Comparison of ENCODE assay signal across 11 cellular contexts in genomic region chr14:102930753-102931579, GRCh38. TPM values are rescaled to one million over a fixed set of nuclear protein-coding genes. Genes with fewer than 3 reads are reported as not detected.
DNase-seq lines count a peak whose midpoint lies in the region; ATAC-seq, FAIRE-seq and TF ChIP-seq lines count a peak whose summit lies in the region.
"Had no signal": no experiment of that assay in that cellular context is flagged by ENCODE, and none has a peak within 500 bp of the region (broad histone marks: within the 10 kb centered on the region; RNA-seq: fewer than 3 reads in every experiment).

No MANE protein-coding gene starts in this region.

- no peak overlapping the region for H3K27ac Mint-ChIP-seq in nephron progenitor cell

- no peak overlapping the region for H2BK20ac ChIP-seq in H1 (ENCODE audit: low read length)

- no peak overlapping the region for H2BK120ac ChIP-seq in H1 (replicated peaks; ENCODE audit: low read depth, low read length)

- POLR2A ChIA-PET in H1 (lab: Charles Lee; ENCODE audit: partially characterized antibody) = interaction anchor here (0.9 to 1.1 kb wide), 5 partner anchors 10 to 311 kb away, joined by 3 to 4 read pairs (median 3); no protein-coding TSS in a partner anchor

- CTCF ChIA-PET in H1 (lab: Charles Lee; ENCODE audit: partially characterized antibody) = interaction anchor here (0.7 to 1.3 kb wide), 5 partner anchors 13 to 423 kb away, joined by 3 to 7 read pairs (median 3); no protein-coding TSS in a partner anchor

- H3K4me1 ChIP-seq in H1 (replicated peaks in 1 of 4; ENCODE audit: control insufficient read depth in 3 of 4, insufficient read depth in 4 of 4, low read length in 3 of 4) = peaks cover 3 to 26% (median 17%) of the 10 kb centered on the region in 4 experiments

- H3K9me3 ChIP-seq in H1 (ENCODE audit: insufficient read depth in 2 of 2, low read depth in 1 of 2, low read length in 1 of 2) = no peaks in the 10 kb centered on the region
- H3K9me3 ChIP-seq: heart left ventricle had no signal

- H2BK12ac ChIP-seq in H1 (ENCODE audit: low read depth, low read length) = no peak overlapping the region

- no peaks in the 10 kb centered on the region for H3K79me2 ChIP-seq in H1 (ENCODE audit: control insufficient read depth in 1 of 2, insufficient read depth in 2 of 2, low read length in 2 of 2)

- peak overlapping the region; percentile 88 to 98 for H3K4me2 ChIP-seq in H1 (ENCODE audit: insufficient read depth in 1 of 2, low read depth in 2 of 2, low read length in 2 of 2)

- TF ChIP-seq RAD21 in H1 (IDR thresholded peaks at IDR 0.05 in 1 of 2, conservative IDR thresholded peaks at IDR 0.05 in 1 of 2; ENCODE audit: low read depth in 2 of 2, low read length in 2 of 2) = no peak

- TF ChIP-seq CTCF in H1 (IDR thresholded peaks at IDR 0.05; ENCODE audit: control extremely low read depth in 1 of 3, insufficient read depth in 1 of 3, low read depth in 1 of 3, low read length in 3 of 3) = no peak
- no peak for TF ChIP-seq CTCF in nephron progenitor cell (IDR thresholded peaks at IDR 0.05)

- peak overlapping the region; percentile 42 for H3K4me3 Mint-ChIP-seq in nephron progenitor cell

- no peak for ATAC-seq in HG03565 (IDR thresholded peaks at IDR 0.05; ENCODE audit: unreplicated experiment)

- H3K9ac ChIP-seq in H1 (replicated peaks in 1 of 4; ENCODE audit: extremely low read depth in 1 of 4, low read depth in 3 of 4, low read length in 3 of 4) = no peak overlapping the region

- no peak overlapping the region for H2BK15ac ChIP-seq in H1 (ENCODE audit: low read length)

- H3K4ac ChIP-seq in H1 (replicated peaks; ENCODE audit: insufficient read length, low read depth, low read length) = no peak overlapping the region

- no peaks in the 10 kb centered on the region for H3K4me1 Mint-ChIP-seq in nephron progenitor cell

- no peaks in the 10 kb centered on the region for H3K79me1 ChIP-seq in H1 (ENCODE audit: low read depth, low read length)

- 57% methylated on average over 21 of the region's 34 CpGs; no CpG with 5 or more reads in 1 of the 2 experiments for WGBS in H1 (ENCODE audit: extremely low coverage in 1 of 2, insufficient coverage in 1 of 2, insufficient read length in 1 of 2, insufficient replicate concordance in 2 of 2, low coverage in 1 of 2, low lambda C conversion rate in 2 of 2, missing lambda C conversion rate in 1 of 2), 2 experiments

- H3K9me3 Mint-ChIP-seq in nephron progenitor cell = no peaks in the 10 kb centered on the region

- no peak overlapping the region for H3K23ac ChIP-seq in H1 (ENCODE audit: insufficient read length)

- peak; percentile 43 for DNase-seq in EL
- peak; percentile 37 for DNase-seq in NCI-H510A (lab: John Stamatoyannopoulos, UW)
- DNase-seq in H1 (ENCODE audit: low read depth in 1 of 2, low spot score in 2 of 2) = peak in 1 of 2 experiments; percentile 82
- DNase-seq in nephron progenitor cell = no peak
- DNase-seq in NK-92 treated with Interleukin-12 subunit alpha and Interleukin-12 subunit beta, amount 100 ng/mL, for 24 hours (lab: John Stamatoyannopoulos, UW) = no peak
- no peak for DNase-seq in cerebellum (ENCODE audit: low spot score)
- no peak for DNase-seq in GM19238 (ENCODE audit: insufficient read length, low spot score)
- DNase-seq: activated gamma-delta T cell, KBM-7 had no signal

- H3K36me3 Mint-ChIP-seq in nephron progenitor cell (ENCODE audit: low read depth) = peaks cover 27% of the 10 kb centered on the region

- no peak overlapping the region for H3K56ac ChIP-seq in H1 (replicated peaks; ENCODE audit: insufficient read length, low read depth, low read length)

- H3K27me3 ChIP-seq in H1 (replicated peaks in 1 of 4; ENCODE audit: control insufficient read depth in 3 of 4, extremely low read depth in 1 of 4, insufficient read depth in 3 of 4, low read length in 3 of 4) = peaks cover 26 to 57% (median 51%) of the 10 kb centered on the region in 4 experiments

- H4K91ac ChIP-seq in H1 (replicated peaks; ENCODE audit: insufficient read length, low read length) = no peak overlapping the region

- no peak overlapping the region for H3K14ac ChIP-seq in H1 (ENCODE audit: insufficient read length)

- TF ChIP-seq EP300 in H1 (IDR thresholded peaks at IDR 0.05; ENCODE audit: borderline replicate concordance in 1 of 2, low read depth in 2 of 2, low read length in 2 of 2) = no peak

- peaks cover 21% of the 10 kb centered on the region; the same call in 1 of the 2 replicates for H3K23me2 ChIP-seq in H1 (ENCODE audit: low read depth, low read length)

- H2AK5ac ChIP-seq in H1 (ENCODE audit: low read depth, low read length) = no peak overlapping the region

- H3K4me3 ChIP-seq in H1 (ENCODE audit: extremely low read depth in 1 of 4, insufficient read depth in 2 of 4, low read depth in 3 of 4, low read length in 4 of 4) = peak overlapping the region in 3 of 4 experiments; percentile 8 to 92 (median 10); a peak in 4 of 8 replicates

- peaks cover 0 to 14% (median 4%) of the 10 kb centered on the region in 4 experiments; a peak in 4 of 8 replicates for H3K36me3 ChIP-seq in H1 (ENCODE audit: control insufficient read depth in 2 of 4, insufficient read depth in 4 of 4, low read length in 3 of 4)

- no peak overlapping the region for H2BK5ac ChIP-seq in H1 (ENCODE audit: low read depth, low read length)

- H3K27me3 Mint-ChIP-seq in nephron progenitor cell (ENCODE audit: low read depth, poor library complexity) = peaks cover 58% of the 10 kb centered on the region

- H4K20me1 ChIP-seq in H1 (replicated peaks in 1 of 2; ENCODE audit: control insufficient read depth in 1 of 2, insufficient read depth in 2 of 2, low read length in 2 of 2) = peaks cover 0 to 12% of the 10 kb centered on the region in 2 experiments

- no peak overlapping the region; the same call in 1 of the 2 replicates for H2AFZ ChIP-seq in H1 (ENCODE audit: low read length)

- no peak overlapping the region for H4K5ac ChIP-seq in H1 (ENCODE audit: insufficient read length, low read depth, low read length)

- no peak overlapping the region for H3K18ac ChIP-seq in H1 (ENCODE audit: extremely low read depth, low read length)

- no peak for TF ChIP-seq POLR2A in H1 (IDR thresholded peaks at IDR 0.05; ENCODE audit: control extremely low read depth in 1 of 2, low read depth in 2 of 2, low read length in 2 of 2)

- H4K8ac ChIP-seq in H1 (ENCODE audit: extremely low read depth, insufficient read depth, low read length) = no peak overlapping the region

- FAIRE-seq in H1 (lab: Jason Lieb, UNC) = no peak

- no peak overlapping the region for H3K27ac ChIP-seq in H1 (ENCODE audit: low read depth, low read length)
- H3K27ac ChIP-seq: heart left ventricle had no signal

TF ChIP-seq in H1, 55 proteins besides CTCF, POLR2A, EP300 and RAD21 (continues in another document):
- no peak for TF ChIP-seq RNF2 (IDR thresholded peaks at IDR 0.05; ENCODE audit: borderline replicate concordance, low read depth, low read length, missing control alignments, poor library complexity, severe bottlenecking)
- TF ChIP-seq CHD1 (IDR thresholded peaks at IDR 0.05; ENCODE audit: low read depth, low read length) = no peak
- no peak for TF ChIP-seq TCF12 (IDR thresholded peaks at IDR 0.05; ENCODE audit: low read depth, low read length)
- no peak for TF ChIP-seq CBX8 (IDR thresholded peaks at IDR 0.05; ENCODE audit: borderline replicate concordance, low read depth, low read length)
- TF ChIP-seq TAF7 (optimal IDR thresholded peaks at IDR 0.05; ENCODE audit: borderline replicate concordance, low read depth, low read length) = no peak
- TF ChIP-seq JUND (IDR thresholded peaks at IDR 0.05; ENCODE audit: low read length) = no peak
- TF ChIP-seq EGR1 (IDR thresholded peaks at IDR 0.05; ENCODE audit: borderline replicate concordance, low read depth, low read length) = no peak
- no peak for TF ChIP-seq JUN (IDR thresholded peaks at IDR 0.05; ENCODE audit: low read depth, low read length)

RNA-seq across cellular contexts. Expression of gene AMN, which starts 8.5 kb away (rescaled TPM):
- 0.99 and 1.5 TPM in 2 replicates for total RNA-seq in H1 (2021; fragmentation: NEBNext Ultra II Directional; extraction: Animal tissue kit (Norgen Biotek cat#: 25700))
- polyA plus RNA-seq in H1 (2011; rRNA removed) = 0.77 and 1.5 TPM in 2 replicates
- 0.78 TPM for polyA plus RNA-seq in H1 (2011; cell fraction: cytosol; rRNA removed)
- polyA plus RNA-seq in H1 (2011; cell fraction: nucleus; rRNA removed) = 5.4 TPM
- 0.54 to 0.84 TPM (median 0.70 TPM) in 4 replicates for polyA plus RNA-seq in H1 (2012, experiment 1 of 2)
- 0.45 TPM for polyA plus RNA-seq in H1 (2012, experiment 2 of 2)
- polyA plus RNA-seq in H1 (2013, experiment 1 of 2) = 1.5 TPM
- 1.3 TPM for polyA plus RNA-seq in H1 (2013, experiment 2 of 2)
- polyA minus RNA-seq in H1 (2011; rRNA and poly(A)+ RNA removed) = 0.16 TPM in 1 of 2 replicates, not detected in the other
- 0.59 TPM for polyA minus RNA-seq in H1 (2011; cell fraction: cytosol; rRNA and poly(A)+ RNA removed)
- 0.50 TPM for polyA minus RNA-seq in H1 (2011; cell fraction: nucleus; rRNA and poly(A)+ RNA removed)
- total RNA-seq in cerebellum = 0.73 TPM

Comparison
In these comparisons a context has a peak if more than half of its experiments do, and no peak if none do; other contexts are left out.
1. DNase-seq: peak in EL (single experiment) and NCI-H510A (single experiment); none in nephron progenitor cell (single experiment), NK-92 treated with Interleukin-12 subunit alpha and Interleukin-12 subunit beta, amount 100 ng/mL, for 24 hours (single experiment), cerebellum (single experiment) and GM19238 (single experiment).